In genomic region chr14:50396636-50397460, GRCh38 we compare ENCODE assay signal across 8 cellular contexts. TPM values are rescaled to one million over a fixed set of nuclear protein-coding genes. Genes with fewer than 3 reads are reported as not detected.
DNase-seq lines count a peak whose midpoint lies in the region; ATAC-seq and TF ChIP-seq lines count a peak whose summit lies in the region.

CDKL1 (minus strand) TSS chr14:50396881; CDS start chr14:50395868, 1,013 bp downstream.

- H2BK5ac ChIP-seq in neuronal stem cell (ENCODE audit: low read length), result no peak within 1 kb of the TSS

- no peaks in the 10 kb centered on the region for H3K9me3 ChIP-seq in BLaER1 treated with 17β-estradiol and CSF1 and Interleukin-3, amounts not matched to agents 10 nM and 100 nM (replicated peaks in 1 of 11)
- H3K9me3 ChIP-seq in RWPE2 (ENCODE audit: severe bottlenecking) (no peaks in the 10 kb centered on the region), neuronal stem cell (replicated peaks in 1 of 2; ENCODE audit: control insufficient read depth in 2 of 2, insufficient read depth in 1 of 2, low read depth in 1 of 2, low read length in 2 of 2) (no peaks in the 10 kb centered on the region)

- H3K4me2 ChIP-seq in BLaER1 treated with 17β-estradiol and CSF1 and Interleukin-3, amounts not matched to agents 10 nM and 100 nM, result peak within 1 kb of the TSS; percentile 91 to 100 (median 97)
- H3K4me2 ChIP-seq in neuronal stem cell (ENCODE audit: insufficient read depth, low read length, poor library complexity, severe bottlenecking), result peak within 1 kb of the TSS; percentile 93

- H3K4ac ChIP-seq in neuronal stem cell (ENCODE audit: low read length), result no peak within 1 kb of the TSS

- TF ChIP-seq POLR2A in GM19099 (IDR thresholded peaks at IDR 0.05; ENCODE audit: extremely low read depth, insufficient read length, low read depth), result peak; percentile 22

- ATAC-seq in HG03439 (IDR thresholded peaks at IDR 0.05; ENCODE audit: unreplicated experiment), result peak; percentile 54
- peak; percentile 86 for ATAC-seq in RWPE2 (ENCODE audit: low read depth)

- WGBS in neuronal stem cell (ENCODE audit: extremely low coverage in 2 of 2, insufficient read length in 2 of 2, insufficient replicate concordance in 1 of 2), 2 donors, result no CpG with 5 or more reads among the region's 77 CpGs

- peak; percentile 83 for DNase-seq in RWPE2 (ENCODE audit: low spot score)
- DNase-seq in activated naive CD4-positive, alpha-beta T cell treated with anti-CD3 and anti-CD28 coated beads, Interleukin-2, amount 50 U/mL, for 16 hours, result peak; percentile 66
- DNase-seq in globus pallidus (ENCODE audit: low spot score), result peak; percentile 47
- DNase-seq in neuronal stem cell (ENCODE audit: low spot score), result peak; percentile 63

- no peaks in the 10 kb centered on the region for H3K79me1 ChIP-seq in neuronal stem cell (ENCODE audit: low read depth, low read length)

- H4K91ac ChIP-seq in neuronal stem cell (ENCODE audit: low read depth, low read length, poor library complexity), result no peak within 1 kb of the TSS

- H2BK12ac ChIP-seq in neuronal stem cell (ENCODE audit: low read length), result no peak within 1 kb of the TSS

- peak within 1 kb of the TSS; percentile 10 for H2AK5ac ChIP-seq in neuronal stem cell (ENCODE audit: low read depth, low read length)

- peak within 1 kb of the TSS; percentile 37 for H2BK120ac ChIP-seq in neuronal stem cell (ENCODE audit: low read depth, low read length)

- TF ChIP-seq CTCF in RWPE2 (IDR thresholded peaks at IDR 0.05; ENCODE audit: poor library complexity, severe bottlenecking), result peak; percentile 2

- peak within 1 kb of the TSS; percentile 89 for H3K18ac ChIP-seq in neuronal stem cell (ENCODE audit: low read length)

- no peaks in the 10 kb centered on the region for H4K20me1 ChIP-seq in BLaER1 treated with 17β-estradiol and CSF1 and Interleukin-3, amounts not matched to agents 10 nM and 100 nM

- peak within 1 kb of the TSS; percentile 57 to 78 (median 70) for H3K4me3 ChIP-seq in BLaER1 treated with 17β-estradiol and CSF1 and Interleukin-3, amounts not matched to agents 10 nM and 100 nM
- H3K4me3 ChIP-seq in RWPE2 (ENCODE audit: severe bottlenecking), result peak within 1 kb of the TSS; percentile 52
- peak within 1 kb of the TSS; percentile 49 to 81 for H3K4me3 ChIP-seq in neuronal stem cell (ENCODE audit: low read length in 2 of 2)

- no peak within 1 kb of the TSS for H3K14ac ChIP-seq in neuronal stem cell (ENCODE audit: low read length)

- peaks cover 17 to 35% (median 26%) of the 10 kb centered on the region in 10 experiments; a peak in 19 of 20 replicates for H3K4me1 ChIP-seq in BLaER1 treated with 17β-estradiol and CSF1 and Interleukin-3, amounts not matched to agents 10 nM and 100 nM
- H3K4me1 ChIP-seq in RWPE2 (ENCODE audit: insufficient read depth, poor library complexity, severe bottlenecking) (peaks cover 7% of the 10 kb centered on the region), neuronal stem cell (ENCODE audit: control insufficient read depth in 2 of 2, insufficient read depth in 1 of 2, low read depth in 1 of 2, low read length in 2 of 2) (peaks cover 4 to 5% of the 10 kb centered on the region in 2 donors)

- H3K27me3 ChIP-seq in BLaER1 treated with 17β-estradiol and CSF1 and Interleukin-3, amounts not matched to agents 10 nM and 100 nM, result peaks cover 0 to 31% (median 26%) of the 10 kb centered on the region in 11 experiments; a peak in 19 of 22 replicates
- H3K27me3 ChIP-seq in RWPE2 (ENCODE audit: insufficient read depth, poor library complexity, severe bottlenecking) (no peaks in the 10 kb centered on the region), neuronal stem cell (ENCODE audit: control insufficient read depth in 3 of 3, insufficient read depth in 3 of 3, low read depth in 1 of 3, low read length in 3 of 3) (no peaks in the 10 kb centered on the region)

- H2BK15ac ChIP-seq in neuronal stem cell (ENCODE audit: low read length), result peak within 1 kb of the TSS; percentile 14

- H4K8ac ChIP-seq in neuronal stem cell (ENCODE audit: low read depth, low read length), result no peak within 1 kb of the TSS

- H2AFZ ChIP-seq in neuronal stem cell (ENCODE audit: low read length), result peak within 1 kb of the TSS; percentile 91

- H3K23ac ChIP-seq in neuronal stem cell (ENCODE audit: low read depth, low read length, poor library complexity), result no peak within 1 kb of the TSS

- peak within 1 kb of the TSS; percentile 64 to 85 (median 77) for H3K9ac ChIP-seq in BLaER1 treated with 17β-estradiol and CSF1 and Interleukin-3, amounts not matched to agents 10 nM and 100 nM
- peak within 1 kb of the TSS; percentile 88 for H3K9ac ChIP-seq in neuronal stem cell (ENCODE audit: low read depth, low read length, poor library complexity)

- no peaks in the 10 kb centered on the region for H3K36me3 ChIP-seq in BLaER1 treated with 17β-estradiol and CSF1 and Interleukin-3, amounts not matched to agents 10 nM and 100 nM
- H3K36me3 ChIP-seq in RWPE2 (ENCODE audit: low read depth) (no peaks in the 10 kb centered on the region), neuronal stem cell (replicated peaks in 1 of 2; ENCODE audit: control insufficient read depth in 2 of 2, insufficient read depth in 2 of 2, low read length in 2 of 2) (no peaks in the 10 kb centered on the region)

- peak within 1 kb of the TSS in 10 of 11 experiments; percentile 18 to 77 (median 68); a peak in 19 of 22 replicates for H3K27ac ChIP-seq in BLaER1 treated with 17β-estradiol and CSF1 and Interleukin-3, amounts not matched to agents 10 nM and 100 nM
- H3K27ac ChIP-seq in RWPE2 (ENCODE audit: poor library complexity, severe bottlenecking) (peak within 1 kb of the TSS; percentile 58), neuronal stem cell (replicated peaks; ENCODE audit: low read length) (peak within 1 kb of the TSS; percentile 8), temporal lobe (ENCODE audit: low read depth, low read length) (peak within 1 kb of the TSS; percentile 45)

RNA-seq across cellular contexts. Expression of gene CDKL1, which starts in this region (rescaled TPM):
- polyA plus RNA-seq in neuronal stem cell (2013, experiment 1 of 2), result 1.5 TPM
- 3.0 TPM for polyA plus RNA-seq in neuronal stem cell (2013, experiment 2 of 2)
- 15.7 TPM for total RNA-seq in temporal lobe

Comparison
In these comparisons a context has a peak if more than half of its experiments do, and no peak if none do; other contexts are left out.
1. Peak in every context shown above with its lines: DNase-seq, ATAC-seq, H3K4me3 ChIP-seq and H3K27ac ChIP-seq.
2. H3K27ac ChIP-seq: peak in every context shown above with its lines; median percentile 68 in BLaER1 treated with 17β-estradiol and CSF1 and Interleukin-3, amounts not matched to agents 10 nM and 100 nM; 58 in RWPE2; 45 in temporal lobe; 8 in neuronal stem cell.